31 cellular contexts compared by ENCODE assay signal in genomic region chr15:22877607-22878006, GRCh38.
"Had no signal": no experiment of that assay in that cellular context is flagged by ENCODE, and none has a peak within 500 bp of the region (broad histone marks: within the 10 kb centered on the region; RNA-seq: fewer than 3 reads in every experiment).

No MANE protein-coding gene starts in this region.

- H3K9me3 ChIP-seq: ascending aorta, heart left ventricle, left lung, neutrophil, ovary, prostate gland had no signal

- H3K27ac ChIP-seq: ascending aorta, cardiac muscle cell, coronary artery, heart left ventricle, left lung, neutrophil, ovary, prostate gland, tibial nerve had no signal

- ATAC-seq: left lung, T-helper 17 cell had no signal

- H3K9me3 Mint-ChIP-seq: activated CD4-positive, alpha-beta memory T cell treated with anti-CD3 and anti-CD28 coated beads for 36 hours; activated CD4-positive, alpha-beta T cell treated with anti-CD3 and anti-CD28 coated beads, Interleukin-2, amount 10 ng/mL, durations not matched to agents 24 days and 14 days; activated naive CD4-positive, alpha-beta T cell treated with anti-CD3 and anti-CD28 coated beads, Interleukin-2, amount 10 ng/mL, durations not matched to agents 7 days and 5 days; activated naive CD8-positive, alpha-beta T cell treated with anti-CD3 and anti-CD28 coated beads, Interleukin-2, amount 10 ng/mL, durations not matched to agents 7 days and 5 days; activated T-cell treated with anti-CD3 and anti-CD28 coated beads, Interleukin-2, amount 50 U/mL, for 24 hours; brain; nephron had no signal

- H3K4me1 ChIP-seq: ascending aorta, left lung, prostate gland, tibial nerve had no signal

- H3K36me3 ChIP-seq: neutrophil, ovary had no signal

- H3K4me3 ChIP-seq: ascending aorta, cardiac muscle cell, coronary artery, dorsolateral prefrontal cortex, heart left ventricle, left lung, lung, ovary, prostate gland, tibial nerve had no signal

- DNase-seq: activated CD4-positive, alpha-beta memory T cell treated with anti-CD3 and anti-CD28 coated beads for 36 hours; activated CD4-positive, alpha-beta T cell treated with anti-CD3 and anti-CD28 coated beads, Interleukin-2, amount 10 ng/mL, durations not matched to agents 24 days and 14 days; activated CD4-positive, CD25-positive, alpha-beta regulatory T cell treated with anti-CD3 and anti-CD28 coated beads, Interleukin-2, amount 50 U/mL, for 72 hours; activated CD8-positive, alpha-beta memory T cell treated with anti-CD3 and anti-CD28 coated beads, Interleukin-2, amount 50 U/mL, for 48 hours; activated gamma-delta T cell; activated naive CD4-positive, alpha-beta T cell treated with anti-CD3 and anti-CD28 coated beads, Interleukin-2, amount 10 ng/mL, durations not matched to agents 7 days and 5 days; activated naive CD8-positive, alpha-beta T cell treated with anti-CD3 and anti-CD28 coated beads, Interleukin-2, amount 10 ng/mL, durations not matched to agents 7 days and 5 days; activated T-cell treated with anti-CD3 and anti-CD28 coated beads, Interleukin-2, amount 50 U/mL, for 24 hours; cerebellar nuclear complex; effector memory CD4-positive, alpha-beta T cell; heart left ventricle; immature natural killer cell; left lung; mesendoderm; ovary; stimulated activated CD4-positive, alpha-beta T cell treated with anti-CD3 and anti-CD28 coated beads, Interleukin-15, amount 100 ng/mL, for 24 hours; stimulated activated CD4-positive, alpha-beta T cell treated with anti-CD3 and anti-CD28 coated beads, Interleukin-2, amount 100 ng/mL, for 24 hours; stimulated activated naive CD4-positive, alpha-beta T cell treated with Interleukin-2 at 50 U/mL for 16 hours; T-helper 17 cell; T1000 had no signal

- H3K4me1 Mint-ChIP-seq: activated CD4-positive, alpha-beta T cell treated with anti-CD3 and anti-CD28 coated beads, Interleukin-2, amount 10 ng/mL, durations not matched to agents 24 days and 14 days; immature natural killer cell had no signal

- H3K36me3 Mint-ChIP-seq: activated naive CD8-positive, alpha-beta T cell treated with anti-CD3 and anti-CD28 coated beads, Interleukin-2, amount 10 ng/mL, durations not matched to agents 7 days and 5 days had no signal

- H3K4me3 Mint-ChIP-seq: activated CD4-positive, alpha-beta memory T cell treated with anti-CD3 and anti-CD28 coated beads for 36 hours; activated CD4-positive, alpha-beta T cell treated with anti-CD3 and anti-CD28 coated beads, Interleukin-2, amount 10 ng/mL, durations not matched to agents 24 days and 14 days; activated naive CD4-positive, alpha-beta T cell treated with anti-CD3 and anti-CD28 coated beads, Interleukin-2, amount 10 ng/mL, durations not matched to agents 7 days and 5 days; activated naive CD8-positive, alpha-beta T cell treated with anti-CD3 and anti-CD28 coated beads, Interleukin-2, amount 10 ng/mL, durations not matched to agents 7 days and 5 days; activated T-cell treated with anti-CD3 and anti-CD28 coated beads, Interleukin-2, amount 50 U/mL, for 24 hours; brain; immature natural killer cell; nephron; T-helper 17 cell had no signal

- H3K27me3 Mint-ChIP-seq: activated CD4-positive, alpha-beta memory T cell treated with anti-CD3 and anti-CD28 coated beads for 36 hours; activated CD4-positive, alpha-beta T cell treated with anti-CD3 and anti-CD28 coated beads, Interleukin-2, amount 10 ng/mL, durations not matched to agents 24 days and 14 days; activated naive CD4-positive, alpha-beta T cell treated with anti-CD3 and anti-CD28 coated beads, Interleukin-2, amount 10 ng/mL, durations not matched to agents 7 days and 5 days; activated naive CD8-positive, alpha-beta T cell treated with anti-CD3 and anti-CD28 coated beads, Interleukin-2, amount 10 ng/mL, durations not matched to agents 7 days and 5 days; activated T-cell treated with anti-CD3 and anti-CD28 coated beads, Interleukin-2, amount 50 U/mL, for 24 hours; brain; T-helper 17 cell had no signal

- H3K27ac Mint-ChIP-seq: activated CD4-positive, alpha-beta memory T cell treated with anti-CD3 and anti-CD28 coated beads for 36 hours; activated CD4-positive, alpha-beta T cell treated with anti-CD3 and anti-CD28 coated beads, Interleukin-2, amount 10 ng/mL, durations not matched to agents 24 days and 14 days; activated naive CD4-positive, alpha-beta T cell treated with anti-CD3 and anti-CD28 coated beads, Interleukin-2, amount 10 ng/mL, durations not matched to agents 7 days and 5 days; activated naive CD8-positive, alpha-beta T cell treated with anti-CD3 and anti-CD28 coated beads, Interleukin-2, amount 10 ng/mL, durations not matched to agents 7 days and 5 days; activated T-cell treated with anti-CD3 and anti-CD28 coated beads, Interleukin-2, amount 50 U/mL, for 24 hours; immature natural killer cell; nephron; T-helper 17 cell had no signal

- H3K27me3 ChIP-seq: ascending aorta, cardiac muscle cell, dorsolateral prefrontal cortex, heart left ventricle, left lung, neutrophil, ovary, tibial nerve had no signal

- FAIRE-seq: endothelial cell of umbilical vein had no signal
